Comparison of ENCODE assay signal across 26 cellular contexts in the genomic region with DNA sequence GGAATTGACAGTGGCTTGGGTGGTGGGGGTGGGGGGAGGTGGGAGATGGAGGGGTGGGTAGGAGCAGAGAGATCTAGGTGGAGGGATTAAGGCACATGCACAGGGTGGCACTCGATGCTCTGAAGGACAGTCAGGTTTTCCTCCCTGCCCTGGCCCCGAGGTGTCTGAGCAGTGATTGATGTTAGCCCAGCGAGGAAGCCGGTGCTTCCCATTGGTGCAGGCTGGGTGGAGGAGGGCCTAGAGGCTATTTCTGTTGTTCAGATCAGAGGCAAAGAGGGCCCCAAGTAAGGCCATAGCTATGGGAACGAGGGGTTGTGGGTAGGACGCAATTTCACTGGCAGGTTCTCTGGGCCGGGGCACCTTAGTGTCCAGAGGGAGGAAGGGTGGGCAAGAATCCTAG. TPM values are rescaled to one million over a fixed set of nuclear protein-coding genes. Genes with fewer than 3 reads are reported as not detected.
A peak's percentile ranks its signal among the peaks of the same experiment; 100 is the strongest.
DNase-seq lines count a peak whose midpoint lies in the region; ATAC-seq and TF ChIP-seq lines count a peak whose summit lies in the region.
"Had no signal": no experiment of that assay in that cellular context is flagged by ENCODE, and none has a peak within 500 bp of the region (broad histone marks: within the 10 kb centered on the region; RNA-seq: fewer than 3 reads in every experiment).

No MANE protein-coding gene starts in this region.

- H3K4me1 ChIP-seq in HEK293 (ENCODE audit: control insufficient read depth, insufficient read depth, low read length), result 0 out of 2 replicates have a peak, but pooled peaks cover 2% of the 10 kb centered on the region

- no peak overlapping the region for H3K4me3 Mint-ChIP-seq in neural crest cell
- H3K4me3 Mint-ChIP-seq: activated T-cell treated with anti-CD3 and anti-CD28 coated beads, Interleukin-2, amount 50 U/mL, for 72 hours; CD8-positive, alpha-beta T cell; dendritic cell treated with granulocyte-macrophage colony-stimulating factor and Interleukin-4, amounts not matched to agents 40 ng/mL and 50 ng/mL, for 4 days had no signal

- peaks cover 19% of the 10 kb centered on the region for H3K4me1 Mint-ChIP-seq in neural crest cell

- TF ChIP-seq CTCF in HEK293 (tag by site-specific recombination; IDR thresholded peaks at IDR 0.05), result no peak
- TF ChIP-seq CTCF in WERI-Rb-1 (IDR thresholded peaks at IDR 0.05; ENCODE audit: low read depth, low read length), result no peak
- TF ChIP-seq CTCF in neural crest cell (conservative IDR thresholded peaks at IDR 0.05), result no peak

- H3K27me3 ChIP-seq in WERI-Rb-1 (ENCODE audit: insufficient read depth, low read depth, severe bottlenecking), result no peaks in the 10 kb centered on the region
- H3K27me3 ChIP-seq: BE2C, thyroid gland had no signal

- peak; percentile 71 to 78 for ATAC-seq in left cardiac atrium
- ATAC-seq: activated T-cell treated with anti-CD3 and anti-CD28 coated beads, Interleukin-2, amount 50 U/mL, for 72 hours; CD8-positive, alpha-beta T cell; esophagus mucosa; sciatic nerve had no signal

- H3K27me3 Mint-ChIP-seq in neural crest cell (ENCODE audit: low read depth), result no peaks in the 10 kb centered on the region

- H3K36me3 Mint-ChIP-seq in neural crest cell (ENCODE audit: low read depth), result no peaks in the 10 kb centered on the region
- H3K36me3 Mint-ChIP-seq: CD8-positive, alpha-beta T cell had no signal

- H3K27ac ChIP-seq in HEK293 (ENCODE audit: extremely low read depth, low read depth, low read length), result no peak overlapping the region
- H3K27ac ChIP-seq in WERI-Rb-1, result peak overlapping the region; percentile 68
- H3K27ac ChIP-seq: neutrophil, thyroid gland had no signal

- peak; percentile 82 for DNase-seq in WERI-Rb-1
- peak; percentile 57 for DNase-seq in left cardiac atrium
- DNase-seq in neural crest cell (ENCODE audit: low read depth, low spot score), result no peak
- DNase-seq in NCI-H187 treated with DMSO at 0.1 percent for 48 hours (lab: John Stamatoyannopoulos, UW), result no peak
- DNase-seq in posterior vena cava (ENCODE audit: low spot score), result no peak
- no peak for DNase-seq in T-helper 2 cell
- DNase-seq: activated CD4-positive, alpha-beta T cell treated with anti-CD3 and anti-CD28 coated beads, Interleukin-2, amount 50 U/mL, for 48 hours; activated CD4-positive, CD25-positive, alpha-beta regulatory T cell treated with anti-CD3 and anti-CD28 coated beads, Interleukin-2, amount 50 U/mL, for 72 hours; activated T-cell treated with anti-CD3 and anti-CD28 coated beads, Interleukin-2, amount 50 U/mL, for 72 hours; BE2C; CD8-positive, alpha-beta T cell; foreskin fibroblast; mesenchymal stem cell; NCI-H1092; NCI-H1694; NCI-H524; NK-92 treated with Interleukin-12 subunit alpha and Interleukin-12 subunit beta, amount 100 ng/mL, for 24 hours; posterior cingulate gyrus; SK-N-SH; thyroid gland had no signal

- POLR2A ChIA-PET in HEK293 (lab: Yijun Ruan, JAX), result interaction anchor here (0.6 to 1.0 kb wide), 3 partner anchors 31 to 42 kb away, joined by 3 to 7 read pairs (median 3); no protein-coding TSS in a partner anchor

- H3K36me3 ChIP-seq in HEK293 (ENCODE audit: control insufficient read depth in 2 of 2, insufficient read depth in 1 of 2, low read length in 2 of 2), result no peaks in the 10 kb centered on the region
- H3K36me3 ChIP-seq in WERI-Rb-1, result peaks cover 85% of the 10 kb centered on the region
- H3K36me3 ChIP-seq: BE2C, neutrophil, thyroid gland had no signal

- peak overlapping the region; percentile 48 for H3K27ac Mint-ChIP-seq in neural crest cell (ENCODE audit: unreplicated experiment)
- H3K27ac Mint-ChIP-seq: activated T-cell treated with anti-CD3 and anti-CD28 coated beads, Interleukin-2, amount 50 U/mL, for 72 hours; CD8-positive, alpha-beta T cell; dendritic cell treated with granulocyte-macrophage colony-stimulating factor and Interleukin-4, amounts not matched to agents 40 ng/mL and 50 ng/mL, for 4 days had no signal

- CTCF ChIA-PET in HEK293 (lab: Yijun Ruan, JAX), result interaction anchor here (0.6 to 1.4 kb wide), 3 partner anchors 10 to 258 kb away, joined by 3 to 4 read pairs (median 4); no protein-coding TSS in a partner anchor

- H3K4me3 ChIP-seq in HEK293 (ENCODE audit: low read depth, low read length), result no peak overlapping the region
- H3K4me3 ChIP-seq in WERI-Rb-1 (ENCODE audit: low read depth, low read length), result no peak overlapping the region
- H3K4me3 ChIP-seq: thyroid gland had no signal

- H3K9me3 Mint-ChIP-seq in neural crest cell, result no peaks in the 10 kb centered on the region
- H3K9me3 Mint-ChIP-seq: activated T-cell treated with anti-CD3 and anti-CD28 coated beads, Interleukin-2, amount 50 U/mL, for 72 hours; CD8-positive, alpha-beta T cell; dendritic cell treated with granulocyte-macrophage colony-stimulating factor and Interleukin-4, amounts not matched to agents 40 ng/mL and 50 ng/mL, for 4 days had no signal

- intact Hi-C loops in left cardiac atrium (cut with DNase I) (no loop called here), posterior vena cava (cut with DNase I) (no loop called here)

- H3K9me3 ChIP-seq in HEK293 (ENCODE audit: control insufficient read depth, insufficient read depth, low read depth, low read length) (no peaks in the 10 kb centered on the region), WERI-Rb-1 (ENCODE audit: severe bottlenecking) (no peaks in the 10 kb centered on the region)
- H3K9me3 ChIP-seq: BE2C, neutrophil, SK-N-SH, thyroid gland had no signal

TF ChIP-seq in HEK293, 187 proteins besides CTCF, POLR2A, EP300 and RAD21:
- TF ChIP-seq SP2 (tag by site-specific recombination; IDR thresholded peaks at IDR 0.05) (peak; percentile 36; the same call in 1 of the 2 replicates), EGR2 (tag by site-specific recombination; IDR thresholded peaks at IDR 0.05; ENCODE audit: low read depth) (no peak)

RNA-seq across cellular contexts. Expression of a gene that starts 23.1 kb away (rescaled TPM):
- total RNA-seq in left cardiac atrium, result 1 to 10 TPM; 5.7 to 6.9 TPM
- 1.1 TPM in 2 replicates for total RNA-seq in neural crest cell
- total RNA-seq in posterior vena cava, result 1 to 10 TPM; 1.1 to 4.4 TPM
- total RNA-seq: T-helper 1 cell treated with Interleukin-12 subunit alpha and Interleukin-12 subunit beta and Interleukin-4 antibody, amounts not matched to agents 30 ng/mL and 1 ng/mL, for 36 hours had no signal

RNA-seq across cellular contexts. Expression of a gene that starts 36.7 kb away (rescaled TPM):
- total RNA-seq in left cardiac atrium (10 to 100 TPM; 41.0 to 41.1 TPM), neural crest cell (24.4 and 25.8 TPM in 2 replicates), posterior vena cava (10 to 100 TPM; 30.1 to 53.4 TPM)

RNA-seq across cellular contexts. Expression of a gene that starts 51.0 kb away (rescaled TPM):
- total RNA-seq in left cardiac atrium (1 to 10 TPM; 1.4 to 5.2 TPM), neural crest cell (not detected in 2 replicates), posterior vena cava (10 to 100 TPM; 13.1 to 19.8 TPM)
- total RNA-seq: activated T-cell treated with anti-CD3 and anti-CD28 coated beads, Interleukin-2, amount 50 U/mL, for 72 hours; CD8-positive, alpha-beta T cell; T-helper 1 cell treated with Interleukin-12 subunit alpha and Interleukin-12 subunit beta and Interleukin-4 antibody, amounts not matched to agents 30 ng/mL and 1 ng/mL, for 36 hours had no signal

RNA-seq across cellular contexts. Expression of a gene that starts 51.1 kb away (rescaled TPM):
- total RNA-seq in left cardiac atrium (10 to 100 TPM in 1 of 2 donors, 1 to 10 TPM in 1; 7.0 to 16.1 TPM), neural crest cell (0.11 TPM in 1 of 2 replicates, not detected in the other), posterior vena cava (not detected)
- total RNA-seq: activated T-cell treated with anti-CD3 and anti-CD28 coated beads, Interleukin-2, amount 50 U/mL, for 72 hours; CD8-positive, alpha-beta T cell had no signal

Comparison
In these comparisons a context has a peak if more than half of its experiments do, and no peak if none do; other contexts are left out.
1. DNase-seq: peak in WERI-Rb-1 (single experiment) and left cardiac atrium (single experiment); none in neural crest cell (single experiment), NCI-H187 treated with DMSO at 0.1 percent for 48 hours (single experiment), posterior vena cava (single experiment) and T-helper 2 cell (0 of 5).